ENCODE assay signal across 8 cellular contexts in the genomic region with DNA sequence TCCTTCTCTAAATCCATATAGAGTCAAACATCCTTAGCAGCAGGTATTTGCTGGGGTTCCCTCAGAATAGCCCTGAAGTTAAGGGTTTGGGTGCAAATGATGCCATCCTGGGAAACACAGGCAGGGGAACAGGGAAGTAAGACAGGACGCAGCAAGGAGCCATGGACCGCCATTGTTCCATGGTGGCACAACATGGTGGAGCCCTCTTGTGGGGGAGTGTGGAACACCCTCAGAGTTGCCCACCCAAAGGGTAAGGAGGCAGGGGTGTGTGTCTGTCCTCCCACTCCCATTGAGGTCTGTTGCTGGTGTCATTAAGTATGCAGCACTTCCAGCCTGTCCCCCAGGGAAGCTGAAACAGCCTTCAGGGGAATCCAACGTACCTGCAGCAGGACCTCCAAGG. TPM values are rescaled to one million over a fixed set of nuclear protein-coding genes. Genes with fewer than 3 reads are reported as not detected.
DNase-seq lines count a peak whose midpoint lies in the region; ATAC-seq and TF ChIP-seq lines count a peak whose summit lies in the region.

No MANE protein-coding gene starts in this region.

- peaks cover 10% of the 10 kb centered on the region for H3K27me3 Mint-ChIP-seq in CD8-positive, alpha-beta T cell (ENCODE audit: low read depth)

- peaks cover 8% of the 10 kb centered on the region for H3K4me1 Mint-ChIP-seq in CD8-positive, alpha-beta T cell (ENCODE audit: low read depth)

- DNase-seq in AG04450 (ENCODE audit: low read depth, low spot score) (no peak), NCI-H69 (lab: John Stamatoyannopoulos, UW) (peak; percentile 44), fibroblast of pulmonary artery (ENCODE audit: low read depth) (no peak)
- DNase-seq in CD8-positive, alpha-beta T cell = peak in 2 of 7 experiments; percentile 18 to 19

- no peak for ATAC-seq in CD8-positive, alpha-beta T cell
- no peak for ATAC-seq in HG03457 (IDR thresholded peaks at IDR 0.05; ENCODE audit: unreplicated experiment)
- no peak for ATAC-seq in HG03196 (IDR thresholded peaks at IDR 0.05; ENCODE audit: unreplicated experiment)
- no peak for ATAC-seq in GM21723 (IDR thresholded peaks at IDR 0.05; ENCODE audit: unreplicated experiment)
- ATAC-seq in HG03097 (IDR thresholded peaks at IDR 0.05; ENCODE audit: low FRiP score, unreplicated experiment) = no peak

- POLR2A ChIA-PET in AG04450 (lab: Yijun Ruan, JAX) = interaction anchor here (0.7 kb wide), 1 partner anchor 207 kb away, joined by 6 read pairs; no protein-coding TSS in a partner anchor
- POLR2A ChIA-PET in CD8-positive, alpha-beta T cell (lab: Charles Lee) = no interaction called here

- peak; percentile 23; the same call in 1 of the 2 replicates for TF ChIP-seq CTCF in AG04450 (IDR thresholded peaks at IDR 0.05; ENCODE audit: low read depth, low read length)
- peak; percentile 48 for TF ChIP-seq CTCF in CD8-positive, alpha-beta T cell (IDR thresholded peaks at IDR 0.05)
- peak; percentile 38 for TF ChIP-seq CTCF in fibroblast of pulmonary artery (IDR thresholded peaks at IDR 0.05; ENCODE audit: low read length, missing control alignments)

- no peaks in the 10 kb centered on the region for H3K9me3 ChIP-seq in AG04450 (ENCODE audit: control insufficient read depth, insufficient read depth, low read length)
- no peaks in the 10 kb centered on the region for H3K9me3 ChIP-seq in CD8-positive, alpha-beta T cell (ENCODE audit: low read length)

- peaks cover 1% of the 10 kb centered on the region for H3K4me1 ChIP-seq in CD8-positive, alpha-beta T cell (ENCODE audit: insufficient read depth, low read length)

- CTCF ChIA-PET in AG04450 (lab: Charles Lee) = no interaction called here
- CTCF ChIA-PET in CD8-positive, alpha-beta T cell (lab: Charles Lee) = interaction anchor here (1.2 kb wide), 1 partner anchor 273 kb away, joined by 3 read pairs; no protein-coding TSS in a partner anchor

- H3K4me3 ChIP-seq in AG04450 (ENCODE audit: low read depth, low read length) (no peak overlapping the region), fibroblast of pulmonary artery (replicated peaks; ENCODE audit: low read depth, low read length) (no peak overlapping the region)
- no peak overlapping the region for H3K4me3 ChIP-seq in CD8-positive, alpha-beta T cell (ENCODE audit: low read depth, low read length)

- no peak overlapping the region for H3K4me3 Mint-ChIP-seq in CD8-positive, alpha-beta T cell

- no peaks in the 10 kb centered on the region for H3K9me3 Mint-ChIP-seq in CD8-positive, alpha-beta T cell

- no peak overlapping the region for H3K27ac ChIP-seq in AG04450 (ENCODE audit: low read depth, low read length)
- H3K27ac ChIP-seq in CD8-positive, alpha-beta T cell (ENCODE audit: low read depth, low read length) = no peak overlapping the region

- no peaks in the 10 kb centered on the region for H3K36me3 Mint-ChIP-seq in CD8-positive, alpha-beta T cell

- no peak overlapping the region for H3K27ac Mint-ChIP-seq in CD8-positive, alpha-beta T cell

- H3K27me3 ChIP-seq in AG04450 (ENCODE audit: control insufficient read depth, insufficient read depth, low read length) = peaks cover 36% of the 10 kb centered on the region
- H3K27me3 ChIP-seq in CD8-positive, alpha-beta T cell (ENCODE audit: insufficient read depth, low read length) = no peaks in the 10 kb centered on the region

- intact Hi-C loops in CD8-positive, alpha-beta T cell (cut with DNase I, micrococcal nuclease) = no loop called here

- no peaks in the 10 kb centered on the region for H3K36me3 ChIP-seq in CD8-positive, alpha-beta T cell (ENCODE audit: insufficient read depth, low read length)

RNA-seq across cellular contexts. Expression of a gene that starts 20.4 kb away (rescaled TPM):
- 50.6 and 55.3 TPM in 2 replicates for polyA plus RNA-seq in AG04450 (2011; rRNA removed)
- polyA minus RNA-seq in AG04450 (2011; rRNA and poly(A)+ RNA removed) = 47.1 and 50.8 TPM in 2 replicates
- total RNA-seq in CD8-positive, alpha-beta T cell = 1 to 10 TPM in 1 of 2 experiments, under 1 TPM in 1; 0.73 to 1.0 TPM

RNA-seq across cellular contexts. Expression of a gene that starts 33.5 kb away (rescaled TPM):
- polyA plus RNA-seq in AG04450 (2011; rRNA removed) = 0.02 TPM in 1 of 2 replicates, not detected in the other
- polyA minus RNA-seq in AG04450 (2011; rRNA and poly(A)+ RNA removed) = not detected in 2 replicates
- under 1 TPM; 0.08 to 0.16 TPM for total RNA-seq in CD8-positive, alpha-beta T cell
